In the genomic region with DNA sequence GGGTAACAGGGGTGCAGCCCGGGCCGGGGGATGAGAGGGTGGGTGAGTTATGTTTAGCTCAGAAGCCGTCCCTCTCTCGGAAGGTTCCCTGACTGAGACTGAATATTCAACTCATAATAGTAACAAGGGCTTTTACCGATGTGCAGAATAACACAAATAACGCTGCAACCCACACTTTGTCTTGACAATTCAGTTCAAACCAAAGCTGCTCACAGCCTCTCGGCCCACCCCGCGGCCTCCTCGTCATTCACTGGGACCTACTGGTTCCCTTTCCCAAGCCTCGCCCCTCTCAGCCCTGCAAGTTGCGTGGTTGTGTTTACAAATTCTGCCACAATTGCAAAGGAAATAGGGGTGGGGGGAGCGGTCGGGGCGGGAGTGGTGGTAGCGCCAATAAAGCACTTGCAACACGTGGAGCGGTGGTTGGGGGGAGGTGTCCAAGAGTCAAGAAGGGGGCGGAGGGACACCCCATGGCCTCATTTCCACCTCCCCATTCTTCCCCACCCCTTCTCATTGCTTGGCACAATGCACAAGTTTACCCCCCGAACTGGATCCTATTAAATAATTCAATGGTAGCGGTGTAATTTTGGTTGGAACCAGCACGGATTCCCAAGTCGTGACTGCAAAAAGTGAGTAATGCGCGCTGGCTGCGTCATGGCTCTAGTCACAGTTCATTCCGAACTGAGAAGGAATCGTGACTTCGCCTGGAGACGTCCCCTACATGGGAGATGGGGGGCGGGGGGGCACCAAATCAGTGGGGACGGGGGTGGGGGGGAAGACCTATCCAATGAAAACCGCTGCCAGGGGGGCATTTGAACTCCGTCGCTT, we compare ENCODE assay signal across 9 cellular contexts.
DNase-seq lines count a peak whose midpoint lies in the region; FAIRE-seq and TF ChIP-seq lines count a peak whose summit lies in the region.
"Had no signal": no experiment of that assay in that cellular context is flagged by ENCODE, and none has a peak within 500 bp of the region (broad histone marks: within the 10 kb centered on the region; RNA-seq: fewer than 3 reads in every experiment).

No MANE protein-coding gene starts in this region.

- no peaks in the 10 kb centered on the region for H3K9me3 ChIP-seq in right atrium auricular region

- peaks cover 0 to 82% of the 10 kb centered on the region in 2 donors for H3K4me1 ChIP-seq in right atrium auricular region

- DNase-seq in activated CD4-positive, alpha-beta T cell treated with anti-CD3 and anti-CD28 coated beads for 48 hours, result peak; percentile 38
- no peak for DNase-seq in activated CD4-positive, alpha-beta T cell treated with anti-CD3 and anti-CD28 coated beads, Interleukin-2, amount 50 U/mL, for 48 hours
- no peak for DNase-seq in right atrium auricular region (ENCODE audit: low spot score)
- DNase-seq in superior temporal gyrus (ENCODE audit: extremely low spot score), result peak; percentile 32
- no peak for DNase-seq in NCI-H1930 (lab: John Stamatoyannopoulos, UW)
- no peak for DNase-seq in HuH-7.5 (ENCODE audit: low spot score)
- DNase-seq in GM19239 (ENCODE audit: insufficient read length, low spot score), result no peak
- DNase-seq: NCI-H2029 had no signal

- peaks cover 21 to 35% of the 10 kb centered on the region in 2 donors for H3K27me3 ChIP-seq in right atrium auricular region

- no peak for FAIRE-seq in GM19239 (lab: Jason Lieb, UNC)

- H3K4me3 ChIP-seq in WI38 (ENCODE audit: low read depth, low read length), result peak overlapping the region; percentile 59
- H3K4me3 ChIP-seq in right atrium auricular region, result peak overlapping the region; percentile 36 to 59

- H3K36me3 ChIP-seq in right atrium auricular region, result no peaks in the 10 kb centered on the region

- no peak overlapping the region for H3K27ac ChIP-seq in right atrium auricular region

- TF ChIP-seq CTCF in WI38 (IDR thresholded peaks at IDR 0.05; ENCODE audit: low read depth, low read length) (no peak), right atrium auricular region (IDR thresholded peaks at IDR 0.05) (no peak)

Comparison
In these comparisons a context has a peak if more than half of its experiments do, and no peak if none do; other contexts are left out.
1. DNase-seq: peak in activated CD4-positive, alpha-beta T cell treated with anti-CD3 and anti-CD28 coated beads for 48 hours (single experiment) and superior temporal gyrus (single experiment); none in activated CD4-positive, alpha-beta T cell treated with anti-CD3 and anti-CD28 coated beads, Interleukin-2, amount 50 U/mL, for 48 hours (0 of 2), right atrium auricular region (single experiment), NCI-H1930 (0 of 2), HuH-7.5 (single experiment) and GM19239 (single experiment).